19 cellular contexts compared by ENCODE assay signal in genomic region chr5:33075731-33076130, GRCh38.
"Had no signal": no experiment of that assay in that cellular context is flagged by ENCODE, and none has a peak within 500 bp of the region (broad histone marks: within the 10 kb centered on the region; RNA-seq: fewer than 3 reads in every experiment).

No MANE protein-coding gene starts in this region.

- H3K36me3 ChIP-seq: colonic mucosa, lower lobe of right lung, neutrophil, sigmoid colon had no signal

- H3K9ac ChIP-seq: parathyroid adenoma had no signal

- H3K4me3 ChIP-seq: colonic mucosa, lower lobe of right lung, sigmoid colon had no signal

- H2AFZ ChIP-seq: parathyroid adenoma had no signal

- DNase-seq: activated CD4-positive, alpha-beta T cell treated with anti-CD3 and anti-CD28 coated beads, Interleukin-2, amount 50 U/mL, for 1 hour; activated CD4-positive, CD25-positive, alpha-beta regulatory T cell treated with anti-CD3 and anti-CD28 coated beads, Interleukin-2, amount 50 U/mL, for 72 hours; activated CD8-positive, alpha-beta memory T cell treated with anti-CD3 and anti-CD28 coated beads for 24 hours; activated CD8-positive, alpha-beta memory T cell treated with anti-CD3 and anti-CD28 coated beads, Interleukin-2, amount 50 U/mL, for 48 hours; activated effector memory CD4-positive, alpha-beta T cell treated with Interleukin-2 at 50 U/mL for 16 hours; activated naive CD4-positive, alpha-beta T cell treated with anti-CD3 and anti-CD28 coated beads, Interleukin-2, amount 10 ng/mL, durations not matched to agents 7 days and 5 days; activated T-cell treated with anti-CD3 and anti-CD28 coated beads, Interleukin-2, amount 50 U/mL, for 48 hours; caudate nucleus; colonic mucosa; endodermal cell; left cardiac atrium; lower lobe of right lung; sigmoid colon; stimulated activated naive B cell treated with anti-CD40 and anti-IgM and Interleukin-4, amounts not matched to agents 10 μg/mL and 1 μg/mL and 100 μg/mL, for 72 hours; T-helper 17 cell had no signal

- H3K9me3 ChIP-seq: colonic mucosa, lower lobe of right lung, neutrophil, sigmoid colon had no signal

- H3K27me3 ChIP-seq: colonic mucosa, neutrophil, sigmoid colon had no signal

- ATAC-seq: left cardiac atrium; lower lobe of right lung; natural killer cell treated with Interleukin-12 subunit alpha and Interleukin-12 subunit beta and Interleukin-15 and Interleukin-18, amount 100 ng/mL, for 72 hours; stimulated activated naive B cell treated with anti-CD40 and anti-IgM and Interleukin-4, amounts not matched to agents 10 μg/mL and 1 μg/mL and 100 μg/mL, for 72 hours; T-helper 17 cell had no signal

- H3K27ac ChIP-seq: colonic mucosa, lower lobe of right lung, neutrophil, parathyroid adenoma, sigmoid colon, VCaP had no signal

- H3K4me1 ChIP-seq: colonic mucosa, parathyroid adenoma, sigmoid colon had no signal
